26 cellular contexts compared by ENCODE assay signal in genomic region chr1:181556606-181557005, GRCh38.
"Had no signal": no experiment of that assay in that cellular context is flagged by ENCODE, and none has a peak within 500 bp of the region (broad histone marks: within the 10 kb centered on the region; RNA-seq: fewer than 3 reads in every experiment).

No MANE protein-coding gene starts in this region.

- DNase-seq: immature natural killer cell; kidney; left colon; left ventricle myocardium inferior; midbrain; mucosa of descending colon; naive thymus-derived CD4-positive, alpha-beta T cell; pancreas; posterior cingulate gyrus; retina; right cardiac atrium; stimulated activated CD4-positive, alpha-beta T cell treated with anti-CD3 and anti-CD28 coated beads, Interleukin-12 subunit alpha, Interleukin-12 subunit beta, amount 100 ng/mL, for 4 hours; stimulated activated CD4-positive, alpha-beta T cell treated with anti-CD3 and anti-CD28 coated beads, Interleukin-15, amount 100 ng/mL, for 24 hours; stimulated activated CD4-positive, alpha-beta T cell treated with anti-CD3 and anti-CD28 coated beads, Interleukin-2, amount 100 ng/mL, for 24 hours; stimulated activated CD4-positive, alpha-beta T cell treated with anti-CD3 and anti-CD28 coated beads, Interleukin-4, amount 100 ng/mL, for 1 hour; stimulated activated naive B cell treated with anti-CD40 and anti-IgM and Interleukin-4, amounts not matched to agents 10 μg/mL and 1 μg/mL and 100 μg/mL, for 72 hours; substantia nigra; testis; thyroid gland; transverse colon; upper lobe of left lung had no signal

- H3K27ac ChIP-seq: left ventricle myocardium inferior, pancreas, prostate gland, skin epidermis, testis, thyroid gland, transverse colon, upper lobe of left lung, vagina had no signal

- ATAC-seq: left colon; mucosa of descending colon; naive thymus-derived CD4-positive, alpha-beta T cell; pancreas; sciatic nerve; stimulated activated naive B cell treated with anti-CD40 and anti-IgM and Interleukin-4, amounts not matched to agents 10 μg/mL and 1 μg/mL and 100 μg/mL, for 72 hours had no signal

- H3K4me3 ChIP-seq: left ventricle myocardium inferior, lung, mucosa of descending colon, pancreas, prostate gland, skin epidermis, testis, thyroid gland, transverse colon, upper lobe of left lung, vagina had no signal

- H3K4me1 ChIP-seq: pancreas, prostate gland, testis, thyroid gland, transverse colon, upper lobe of left lung, vagina had no signal

- H3K9me3 ChIP-seq: left ventricle myocardium inferior, mucosa of descending colon, pancreas, prostate gland, testis, thyroid gland, transverse colon, upper lobe of left lung, vagina had no signal

- H3K36me3 ChIP-seq: left ventricle myocardium inferior, pancreas, prostate gland, thyroid gland, transverse colon, upper lobe of left lung, vagina had no signal

- H3K27me3 ChIP-seq: pancreas, testis, thyroid gland, transverse colon, upper lobe of left lung, vagina had no signal
